ENCODE assay signal across 21 cellular contexts in genomic region chr5:171249460-171249859, GRCh38. TPM values are rescaled to one million over a fixed set of nuclear protein-coding genes. Genes with fewer than 3 reads are reported as not detected.
DNase-seq lines count a peak whose midpoint lies in the region; ATAC-seq, FAIRE-seq and TF ChIP-seq lines count a peak whose summit lies in the region.
"Had no signal": no experiment of that assay in that cellular context is flagged by ENCODE, and none has a peak within 500 bp of the region (broad histone marks: within the 10 kb centered on the region; RNA-seq: fewer than 3 reads in every experiment).

No MANE protein-coding gene starts in this region.

- H3F3A ChIP-seq in SK-N-SH (replicated peaks; ENCODE audit: insufficient read depth), result no peaks in the 10 kb centered on the region

- POLR2A ChIA-PET in SK-N-SH (lab: Yijun Ruan, JAX), result no interaction called here

- ATAC-seq in SK-N-SH treated with all-trans-retinoic acid at 6 μM for 48 hours, result no peak
- no peak for ATAC-seq in GM18511 (IDR thresholded peaks at IDR 0.05; ENCODE audit: unreplicated experiment)
- ATAC-seq: GM23338, HCT116 had no signal

- H3K27ac ChIP-seq in SK-N-SH (ENCODE audit: low read depth in 2 of 2, low read length in 1 of 2), result no peak overlapping the region

- FAIRE-seq in G401.6 (lab: Jason Lieb, UNC) (peak; percentile 41), colon (lab: Jason Lieb, UNC) (peak; percentile 10)
- FAIRE-seq: GM12891, GM19239 had no signal

- H3K9ac ChIP-seq in SK-N-SH, result no peak overlapping the region

- H3K79me2 ChIP-seq in SK-N-SH (ENCODE audit: insufficient read depth), result no peaks in the 10 kb centered on the region

- TF ChIP-seq CTCF in SK-N-SH (IDR thresholded peaks at IDR 0.05), result no peak

- H3K9me3 ChIP-seq in SK-N-SH, result peaks cover 10% of the 10 kb centered on the region; the same call in 1 of the 2 replicates

- DNase-seq in SK-N-SH (no peak), HPDE6-E6E7 (ENCODE audit: extremely low spot score) (no peak)
- DNase-seq: 8988T; C1 segment of cervical spinal cord; Calu3; CD4-positive, alpha-beta memory T cell; COR-L47; DMS79; EL; GF-D8; H9; HFFc6 had no signal

- H3K27me3 ChIP-seq in SK-N-SH (ENCODE audit: insufficient read depth), result no peaks in the 10 kb centered on the region

- CTCF ChIA-PET in SK-N-SH (lab: Yijun Ruan, JAX), result interaction anchor here (0.8 to 1.7 kb wide), 3 partner anchors 23 to 262 kb away, joined by 3 to 4 read pairs (median 3); no protein-coding TSS in a partner anchor

- H3K4me1 ChIP-seq in SK-N-SH (ENCODE audit: control insufficient read depth in 1 of 2, insufficient read depth in 2 of 2, low read depth in 1 of 2, low read length in 1 of 2), result no peaks in the 10 kb centered on the region

- TF ChIP-seq RAD21 in SK-N-SH (IDR thresholded peaks at IDR 0.05; ENCODE audit: low read length), result no peak

- H2AFZ ChIP-seq in SK-N-SH (ENCODE audit: low read depth), result no peak overlapping the region
- H2AFZ ChIP-seq: GM23338 had no signal

- no peak for TF ChIP-seq EP300 in SK-N-SH (IDR thresholded peaks at IDR 0.05; ENCODE audit: borderline replicate concordance in 1 of 2, low read depth in 1 of 2, low read length in 1 of 2)

- no peaks in the 10 kb centered on the region for H3K36me3 ChIP-seq in SK-N-SH (replicated peaks in 1 of 2; ENCODE audit: control insufficient read depth in 1 of 2, insufficient read depth in 2 of 2, low read length in 1 of 2)

- H4K20me1 ChIP-seq in SK-N-SH (ENCODE audit: insufficient read depth), result no peaks in the 10 kb centered on the region

- no peak overlapping the region for H3K4me3 ChIP-seq in SK-N-SH (ENCODE audit: low read depth in 2 of 2, low read length in 1 of 2)
- H3K4me3 ChIP-seq: GM23338 had no signal

- H3K9me2 ChIP-seq in SK-N-SH, result no peaks in the 10 kb centered on the region

- no peak overlapping the region for H3K4me2 ChIP-seq in SK-N-SH
- H3K4me2 ChIP-seq: GM23338 had no signal

TF ChIP-seq in SK-N-SH treated with all-trans-retinoic acid at 6 μM for 48 hours, 23 proteins besides CTCF, POLR2A, EP300 and RAD21:
- TF ChIP-seq ZFP30 (CRISPR knock-in tag; IDR thresholded peaks at IDR 0.05) (peak; percentile 88), CREB5 (CRISPR knock-in tag; IDR thresholded peaks at IDR 0.05; ENCODE audit: low read depth) (no peak)

TF ChIP-seq in SK-N-SH, 30 proteins besides CTCF, POLR2A, EP300 and RAD21:
- TF ChIP-seq NFIC (IDR thresholded peaks at IDR 0.05; ENCODE audit: borderline replicate concordance), result no peak
- TF ChIP-seq PBX3 (IDR thresholded peaks at IDR 0.05), result no peak
- no peak for TF ChIP-seq RXRA (IDR thresholded peaks at IDR 0.05; ENCODE audit: borderline replicate concordance, low read depth)
- no peak for TF ChIP-seq GABPA (IDR thresholded peaks at IDR 0.05; ENCODE audit: low read depth)
- TF ChIP-seq TEAD4 (IDR thresholded peaks at IDR 0.05; ENCODE audit: borderline replicate concordance, insufficient read depth), result no peak
- TF ChIP-seq TAF1 (IDR thresholded peaks at IDR 0.05; ENCODE audit: borderline replicate concordance, low read depth, low read length), result no peak
- TF ChIP-seq IRF3 (IDR thresholded peaks at IDR 0.05; ENCODE audit: low read depth, low read length), result no peak
- TF ChIP-seq JUND (IDR thresholded peaks at IDR 0.05), result no peak
- TF ChIP-seq USF1 (IDR thresholded peaks at IDR 0.05; ENCODE audit: borderline replicate concordance, low read depth), result no peak
- no peak for TF ChIP-seq EZH2phosphoT487 (IDR thresholded peaks at IDR 0.05; ENCODE audit: borderline replicate concordance, low read depth)
- TF ChIP-seq CHD2 (IDR thresholded peaks at IDR 0.05; ENCODE audit: low read length, partially characterized antibody), result no peak
- no peak for TF ChIP-seq USF2 (IDR thresholded peaks at IDR 0.05; ENCODE audit: borderline replicate concordance, low read depth, low read length)
- no peak for TF ChIP-seq ZBTB33 (IDR thresholded peaks at IDR 0.05; ENCODE audit: borderline replicate concordance, low read depth)
- TF ChIP-seq RFX5 (IDR thresholded peaks at IDR 0.05; ENCODE audit: low read length), result no peak
- no peak for TF ChIP-seq NRF1 (IDR thresholded peaks at IDR 0.05; ENCODE audit: low read depth, low read length)

RNA-seq across cellular contexts. Expression of gene TLX3, which starts 59.6 kb away (rescaled TPM):
- 3.6 and 4.7 TPM in 2 replicates for polyA plus RNA-seq in SK-N-SH (2012; rRNA removed)
- 2.6 and 4.2 TPM in 2 replicates for polyA plus RNA-seq in SK-N-SH (2012; cell fraction: cytosol; rRNA removed)
- 5.8 and 10.6 TPM in 2 replicates for polyA plus RNA-seq in SK-N-SH (2012; cell fraction: nucleus; rRNA removed)
- polyA plus RNA-seq: BJ; CD4-positive, alpha-beta memory T cell; GM23338 had no signal
